In the genomic region with DNA sequence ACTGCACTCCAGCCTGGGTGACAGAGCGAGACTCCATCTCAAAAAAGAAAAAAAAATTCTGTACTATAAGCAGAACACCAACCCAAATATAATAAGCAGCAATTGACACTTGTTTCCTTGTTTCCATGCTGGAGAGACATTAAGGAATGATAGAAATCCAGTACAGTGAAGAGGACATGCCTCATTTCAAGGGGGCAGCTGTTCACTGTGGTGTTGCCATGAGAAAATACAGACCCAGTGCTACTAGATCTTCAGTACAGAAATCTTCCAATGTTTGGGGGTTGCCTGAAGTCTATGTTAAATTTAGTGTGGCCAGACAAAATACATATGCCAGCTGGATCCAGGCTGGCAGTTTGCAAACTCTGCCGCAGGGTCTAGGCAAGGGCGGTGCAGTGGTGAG, we compare ENCODE assay signal across 10 cellular contexts. TPM values are rescaled to one million over a fixed set of nuclear protein-coding genes. Genes with fewer than 3 reads are reported as not detected.
DNase-seq lines count a peak whose midpoint lies in the region; ATAC-seq and TF ChIP-seq lines count a peak whose summit lies in the region.
"Had no signal": no experiment of that assay in that cellular context is flagged by ENCODE, and none has a peak within 500 bp of the region (broad histone marks: within the 10 kb centered on the region; RNA-seq: fewer than 3 reads in every experiment).

No MANE protein-coding gene starts in this region.

- TF ChIP-seq CTCF in CD14-positive monocyte (IDR thresholded peaks at IDR 0.05) (no peak), HL-60 (IDR thresholded peaks at IDR 0.05; ENCODE audit: insufficient read depth, low read length) (no peak), natural killer cell (IDR thresholded peaks at IDR 0.05) (no peak)

- H3K27me3 ChIP-seq in HL-60 (ENCODE audit: insufficient read depth, poor library complexity, severe bottlenecking), result no peaks in the 10 kb centered on the region

- H3K4me3 ChIP-seq in HL-60 (replicated peaks; ENCODE audit: insufficient read depth, low read length), result no peak overlapping the region

- peaks cover 0 to 3% (median 2%) of the 10 kb centered on the region in 7 donors for H3K9me3 Mint-ChIP-seq in CD14-positive monocyte
- H3K9me3 Mint-ChIP-seq in activated naive CD8-positive, alpha-beta T cell (ENCODE audit: low read depth), result no peaks in the 10 kb centered on the region
- no peaks in the 10 kb centered on the region for H3K9me3 Mint-ChIP-seq in natural killer cell

- H3K27me3 Mint-ChIP-seq in CD14-positive monocyte (ENCODE audit: low read depth in 3 of 3) (peaks cover 0 to 2% (median 0%) of the 10 kb centered on the region in 3 donors), natural killer cell (ENCODE audit: low read depth in 2 of 2) (no peaks in the 10 kb centered on the region)
- H3K27me3 Mint-ChIP-seq in activated naive CD8-positive, alpha-beta T cell, result no peaks in the 10 kb centered on the region

- H3K36me3 Mint-ChIP-seq in CD14-positive monocyte, result peaks cover 3 to 5% of the 10 kb centered on the region in 2 donors
- H3K36me3 Mint-ChIP-seq in activated naive CD8-positive, alpha-beta T cell, result no peaks in the 10 kb centered on the region
- H3K36me3 Mint-ChIP-seq in natural killer cell, result no peaks in the 10 kb centered on the region

- peak overlapping the region in 6 of 7 donors; percentile 37 to 98 (median 94) for H3K27ac Mint-ChIP-seq in CD14-positive monocyte
- H3K27ac Mint-ChIP-seq in activated naive CD8-positive, alpha-beta T cell, result peak overlapping the region; percentile 90
- H3K27ac Mint-ChIP-seq in natural killer cell, result peak overlapping the region; percentile 94 to 95

- peak overlapping the region; percentile 48; the same call in 1 of the 2 replicates for H3K27ac ChIP-seq in HL-60 (replicated peaks)

- H3K4me1 Mint-ChIP-seq in CD14-positive monocyte (peaks cover 72% of the 10 kb centered on the region), natural killer cell (peaks cover 49 to 54% of the 10 kb centered on the region in 2 donors)
- H3K4me1 Mint-ChIP-seq in activated naive CD8-positive, alpha-beta T cell (ENCODE audit: low read depth), result peaks cover 70% of the 10 kb centered on the region

- H3K4me3 Mint-ChIP-seq in CD14-positive monocyte, result no peak overlapping the region
- no peak overlapping the region for H3K4me3 Mint-ChIP-seq in activated naive CD8-positive, alpha-beta T cell
- no peak overlapping the region for H3K4me3 Mint-ChIP-seq in natural killer cell

- ATAC-seq in natural killer cell (no peak), GM21367 (IDR thresholded peaks at IDR 0.05; ENCODE audit: unreplicated experiment) (no peak), GM19467 (IDR thresholded peaks at IDR 0.05; ENCODE audit: unreplicated experiment) (no peak), HG03439 (IDR thresholded peaks at IDR 0.05; ENCODE audit: unreplicated experiment) (no peak)
- ATAC-seq: Panc1 had no signal

- DNase-seq in CD14-positive monocyte (ENCODE audit: low spot score), result no peak
- no peak for DNase-seq in HL-60 (ENCODE audit: low read depth in 1 of 2, low spot score in 1 of 2)
- no peak for DNase-seq in natural killer cell
- DNase-seq in iPS-NIHi7 (ENCODE audit: extremely low spot score), result no peak
- DNase-seq: NCI-H1417 treated with DMSO at 0.1 percent for 48 hours had no signal

- intact Hi-C loops in CD14-positive monocyte (cut with micrococcal nuclease), result no loop called here
- intact Hi-C loops in natural killer cell (cut with micrococcal nuclease), result no loop called here

RNA-seq across cellular contexts. Expression of a gene that starts 6.3 kb away (rescaled TPM):
- 1,000 to 10,000 TPM; 5,130 to 6,847 TPM for polyA plus RNA-seq in CD14-positive monocyte
- 1,000 to 10,000 TPM; 1,247 to 1,683 (median 1,557) TPM for total RNA-seq in natural killer cell

RNA-seq across cellular contexts. Expression of a gene that starts 18.3 kb away (rescaled TPM):
- polyA plus RNA-seq in CD14-positive monocyte, result under 1 TPM; 0.79 to 0.95 TPM
- 1 to 10 TPM; 1.4 to 6.3 (median 6.3) TPM for total RNA-seq in natural killer cell
